In the genomic region with DNA sequence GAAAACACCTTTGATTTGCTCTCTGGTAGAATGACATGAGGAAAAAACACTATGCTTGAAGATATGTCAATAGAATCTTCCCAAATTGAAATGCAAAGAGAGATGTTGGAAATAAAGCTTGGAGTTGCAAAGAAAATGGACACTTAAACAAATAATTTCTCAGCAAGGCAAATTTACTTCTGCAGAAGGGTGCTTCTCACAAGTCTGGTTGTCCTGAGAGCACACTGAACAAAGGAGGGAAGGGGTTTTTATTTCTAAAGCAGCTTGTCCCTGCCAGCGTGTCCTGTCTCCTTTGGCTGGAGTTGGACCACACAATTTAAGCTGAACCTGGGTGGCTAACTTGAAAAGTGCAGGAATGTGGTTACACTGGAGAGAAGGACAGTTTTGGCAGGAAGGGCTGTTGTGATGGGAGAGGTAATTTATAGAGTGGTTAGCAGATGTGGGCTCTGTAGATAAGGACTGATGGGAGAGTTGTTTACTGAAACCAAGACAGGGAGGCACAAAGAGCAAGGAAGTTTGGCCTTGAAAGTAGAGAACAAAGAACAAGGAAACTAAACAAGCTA, we compare ENCODE assay signal across 29 cellular contexts.
DNase-seq lines count a peak whose midpoint lies in the region; ATAC-seq lines count a peak whose summit lies in the region.
"Had no signal": no experiment of that assay in that cellular context is flagged by ENCODE, and none has a peak within 500 bp of the region (broad histone marks: within the 10 kb centered on the region; RNA-seq: fewer than 3 reads in every experiment).

No MANE protein-coding gene starts in this region.

- in situ Hi-C loops in KBM-7 (cut with MboI; ENCODE audit: low pct_unique_long_range_greater_than_20kb, low sequenced_read_pairs), result no loop called here

- H3K4me3 Mint-ChIP-seq in T-helper 2 cell treated with Interferon-gamma antibody and Interleukin-4, amounts not matched to agents 5 μg/mL and 100 μg/mL, for 36 hours, result no peak overlapping the region
- H3K4me3 Mint-ChIP-seq: CD14-positive monocyte; CD8-positive, alpha-beta memory T cell; IgD-negative memory B cell; T-cell had no signal

- H3K79me2 ChIP-seq in mesendoderm (ENCODE audit: control insufficient read depth, insufficient read depth, low read length), result no peaks in the 10 kb centered on the region

- ATAC-seq in HG03045 (IDR thresholded peaks at IDR 0.05; ENCODE audit: unreplicated experiment), result no peak
- ATAC-seq: T-cell had no signal

- no peak overlapping the region for H4K5ac ChIP-seq in mesendoderm (ENCODE audit: low read length)

- no peak overlapping the region for H3K27ac Mint-ChIP-seq in T-helper 2 cell treated with Interferon-gamma antibody and Interleukin-4, amounts not matched to agents 5 μg/mL and 100 μg/mL, for 36 hours
- H3K27ac Mint-ChIP-seq: CD14-positive monocyte; CD8-positive, alpha-beta memory T cell; IgD-negative memory B cell; T-cell had no signal

- no peaks in the 10 kb centered on the region for H3K36me3 Mint-ChIP-seq in T-helper 2 cell treated with Interferon-gamma antibody and Interleukin-4, amounts not matched to agents 5 μg/mL and 100 μg/mL, for 36 hours (ENCODE audit: low read depth)
- H3K36me3 Mint-ChIP-seq: CD14-positive monocyte; CD8-positive, alpha-beta memory T cell; IgD-negative memory B cell; T-cell had no signal

- no peaks in the 10 kb centered on the region for H3K4me1 ChIP-seq in mesendoderm (ENCODE audit: control insufficient read depth, low read depth, low read length)
- H3K4me1 ChIP-seq: BE2C, HAP-1 had no signal

- H2BK5ac ChIP-seq in mesendoderm (ENCODE audit: low read length), result no peak overlapping the region

- no peak overlapping the region for H3K4me2 ChIP-seq in mesendoderm (ENCODE audit: low read length)
- H3K4me2 ChIP-seq: PC-9 had no signal

- no peaks in the 10 kb centered on the region for H3K79me1 ChIP-seq in mesendoderm (ENCODE audit: low read length)

- no peaks in the 10 kb centered on the region for H3K27me3 ChIP-seq in mesendoderm (ENCODE audit: insufficient read depth, low read length, poor library complexity)
- H3K27me3 ChIP-seq: BE2C had no signal

- H3K27me3 Mint-ChIP-seq in T-helper 2 cell treated with Interferon-gamma antibody and Interleukin-4, amounts not matched to agents 5 μg/mL and 100 μg/mL, for 36 hours (ENCODE audit: low read depth), result no peaks in the 10 kb centered on the region
- H3K27me3 Mint-ChIP-seq: IgD-negative memory B cell, T-cell had no signal

- no peaks in the 10 kb centered on the region for H3K4me1 Mint-ChIP-seq in T-helper 2 cell treated with Interferon-gamma antibody and Interleukin-4, amounts not matched to agents 5 μg/mL and 100 μg/mL, for 36 hours (ENCODE audit: low read depth)
- H3K4me1 Mint-ChIP-seq: CD14-positive monocyte; CD8-positive, alpha-beta memory T cell; IgD-negative memory B cell; T-cell had no signal

- no peak overlapping the region for H2BK15ac ChIP-seq in mesendoderm (replicated peaks; ENCODE audit: low read depth)

- H3K9ac ChIP-seq in mesendoderm (ENCODE audit: low read length), result no peak overlapping the region

- H2BK120ac ChIP-seq in mesendoderm (ENCODE audit: low read depth, low read length), result no peak overlapping the region

- H3K4me3 ChIP-seq in mesendoderm (ENCODE audit: low read length), result no peak overlapping the region
- H3K4me3 ChIP-seq: HAP-1, PC-9 had no signal

- no peak overlapping the region for H3K4ac ChIP-seq in mesendoderm (ENCODE audit: low read depth, low read length)

- peaks cover 61% of the 10 kb centered on the region for H3K9me3 Mint-ChIP-seq in T-helper 2 cell treated with Interferon-gamma antibody and Interleukin-4, amounts not matched to agents 5 μg/mL and 100 μg/mL, for 36 hours

- no peak overlapping the region for H3K56ac ChIP-seq in mesendoderm (ENCODE audit: low read length)

- no peaks in the 10 kb centered on the region for H3K36me3 ChIP-seq in mesendoderm (ENCODE audit: control insufficient read depth, insufficient read depth, low read length)
- H3K36me3 ChIP-seq: BE2C, HAP-1 had no signal

- H4K8ac ChIP-seq in mesendoderm (ENCODE audit: low read depth, low read length), result no peak overlapping the region

- no CpG with 5 or more reads among the region's 1 CpG for WGBS in mesendoderm (ENCODE audit: extremely low coverage, insufficient coverage, low lambda C conversion rate)

- DNase-seq in DMS53 (lab: John Stamatoyannopoulos, UW), result peak; percentile 58
- DNase-seq in DMS53 treated with DMSO at 0.1 percent for 48 hours (lab: John Stamatoyannopoulos, UW; ENCODE audit: unreplicated experiment), result no peak
- peak; percentile 5 for DNase-seq in KBM-7
- DNase-seq in RKO (ENCODE audit: low spot score), result peak; percentile 53
- DNase-seq in mesendoderm, result peak; percentile 25
- no peak for DNase-seq in T-helper 2 cell treated with Interferon-gamma antibody and Interleukin-4, amounts not matched to agents 5 μg/mL and 100 μg/mL, for 36 hours (ENCODE audit: low spot score)
- no peak for DNase-seq in iPS-NIHi11 (ENCODE audit: low spot score)
- DNase-seq: 8988T; ACHN; BE2C; Calu3; CD8-positive, alpha-beta memory T cell; DMS79; EL; GOT3; MV-4-11; NCI-H1105; NCI-H146; NCI-H1930; NCI-H2227 treated with DMSO at 0.1 percent for 48 hours; NCI-H774; PC-9; Right ventricle myocardium superior; RPMI8226; T-cell had no signal

- no peak overlapping the region for H2AK5ac ChIP-seq in mesendoderm (ENCODE audit: low read length)

- H3K23ac ChIP-seq in mesendoderm (ENCODE audit: low read length), result no peak overlapping the region

- H3K18ac ChIP-seq in mesendoderm (ENCODE audit: low read length), result no peak overlapping the region

- H3K27ac ChIP-seq in mesendoderm (ENCODE audit: low read depth, low read length), result no peak overlapping the region
- H3K27ac ChIP-seq: PC-9 had no signal

Comparison
In these comparisons a context has a peak if more than half of its experiments do, and no peak if none do; other contexts are left out.
1. DNase-seq: peak in DMS53 (single experiment), KBM-7 (single experiment), RKO (single experiment) and mesendoderm (single experiment); none in DMS53 treated with DMSO at 0.1 percent for 48 hours (single experiment), T-helper 2 cell treated with Interferon-gamma antibody and Interleukin-4, amounts not matched to agents 5 μg/mL and 100 μg/mL, for 36 hours (single experiment) and iPS-NIHi11 (single experiment).